Comparison of ENCODE assay signal across 29 cellular contexts in genomic region chr16:27852116-27852515, GRCh38.
"Had no signal": no experiment of that assay in that cellular context is flagged by ENCODE, and none has a peak within 500 bp of the region (broad histone marks: within the 10 kb centered on the region; RNA-seq: fewer than 3 reads in every experiment).

No MANE protein-coding gene starts in this region.

- H3K4me3 ChIP-seq: colonic mucosa, gastrocnemius medialis, left lung, neural progenitor cell, ovary, psoas muscle, skin epidermis, spleen, thoracic aorta, tibial nerve, upper lobe of left lung, uterus had no signal

- DNase-seq: colonic mucosa; effector CD8-positive, alpha-beta T cell; foreskin fibroblast; gastrocnemius medialis; kidney; left lung; mesenchymal stem cell; midbrain; naive thymus-derived CD4-positive, alpha-beta T cell; ovary; posterior cingulate gyrus; right cardiac atrium; stimulated activated CD4-positive, alpha-beta T cell treated with anti-CD3 and anti-CD28 coated beads, Interleukin-4, amount 100 ng/mL, for 4 hours; stimulated activated naive CD8-positive, alpha-beta T cell treated with anti-CD3 and anti-CD28 coated beads, Interleukin-15, Interleukin-2, amounts not matched to agents 100 U/mL and 50 U/mL, for 24 hours; substantia nigra; uterus had no signal

- H3K36me3 Mint-ChIP-seq: naive thymus-derived CD4-positive, alpha-beta T cell; stimulated activated memory B cell treated with anti-CD40 and anti-IgM and Interleukin-4, amounts not matched to agents 10 μg/mL and 1 μg/mL and 100 μg/mL, for 72 hours had no signal

- H3K4me2 ChIP-seq: neural progenitor cell had no signal

- H3K4me1 ChIP-seq: colonic mucosa, gastrocnemius medialis, left lung, neural progenitor cell, psoas muscle, spleen, tibial nerve, upper lobe of left lung, uterus had no signal

- H3K27me3 ChIP-seq: colonic mucosa, gastrocnemius medialis, neural progenitor cell, ovary, tibial nerve, upper lobe of left lung, uterus had no signal

- H3K27ac Mint-ChIP-seq: dendritic cell treated with granulocyte-macrophage colony-stimulating factor and Interleukin-4, amounts not matched to agents 40 ng/mL and 50 ng/mL, for 4 days; endodermal cell; nephron; neural progenitor cell; stimulated activated memory B cell treated with anti-CD40 and anti-IgM and Interleukin-4, amounts not matched to agents 10 μg/mL and 1 μg/mL and 100 μg/mL, for 72 hours had no signal

- ATAC-seq: esophagus mucosa; gastrocnemius medialis; left lung; naive thymus-derived CD4-positive, alpha-beta T cell; psoas muscle; right cardiac atrium; stimulated activated memory B cell treated with anti-CD40 and anti-IgM and Interleukin-4, amounts not matched to agents 10 μg/mL and 1 μg/mL and 100 μg/mL, for 72 hours; stimulated activated naive CD8-positive, alpha-beta T cell treated with anti-CD3 and anti-CD28 coated beads, Interleukin-15, Interleukin-2, amounts not matched to agents 100 U/mL and 50 U/mL, for 24 hours had no signal

- H3K9me3 Mint-ChIP-seq: dendritic cell treated with granulocyte-macrophage colony-stimulating factor and Interleukin-4, amounts not matched to agents 40 ng/mL and 50 ng/mL, for 4 days had no signal

- H3K4me1 Mint-ChIP-seq: endodermal cell; stimulated activated memory B cell treated with anti-CD40 and anti-IgM and Interleukin-4, amounts not matched to agents 10 μg/mL and 1 μg/mL and 100 μg/mL, for 72 hours had no signal

- H3K9me3 ChIP-seq: colonic mucosa, gastrocnemius medialis, left lung, ovary, psoas muscle, spleen, thoracic aorta, tibial nerve, upper lobe of left lung, uterus had no signal

- H2AFZ ChIP-seq: neural progenitor cell had no signal

- H3K36me3 ChIP-seq: colonic mucosa, gastrocnemius medialis, left lung, neural progenitor cell, ovary, spleen, thoracic aorta, tibial nerve, upper lobe of left lung, uterus had no signal

- H3K4me3 Mint-ChIP-seq: dendritic cell treated with granulocyte-macrophage colony-stimulating factor and Interleukin-4, amounts not matched to agents 40 ng/mL and 50 ng/mL, for 4 days; endodermal cell; naive thymus-derived CD4-positive, alpha-beta T cell; nephron; neural progenitor cell; stimulated activated memory B cell treated with anti-CD40 and anti-IgM and Interleukin-4, amounts not matched to agents 10 μg/mL and 1 μg/mL and 100 μg/mL, for 72 hours had no signal

- H3K27ac ChIP-seq: colonic mucosa, epithelial cell of prostate, gastrocnemius medialis, left lung, neural progenitor cell, ovary, psoas muscle, skin epidermis, spleen, thoracic aorta, tibial nerve, upper lobe of left lung, uterus had no signal
